8 cellular contexts compared by ENCODE assay signal in genomic region chr5:147310059-147310704, GRCh38.
DNase-seq lines count a peak whose midpoint lies in the region; ATAC-seq and TF ChIP-seq lines count a peak whose summit lies in the region.

No MANE protein-coding gene starts in this region.

- ATAC-seq in GM21529 (IDR thresholded peaks at IDR 0.05; ENCODE audit: unreplicated experiment) = no peak
- no peak for ATAC-seq in stimulated activated naive CD8-positive, alpha-beta T cell treated with anti-CD3 and anti-CD28 coated beads, Interleukin-15, Interleukin-2, amounts not matched to agents 100 U/mL and 50 U/mL, for 24 hours

- DNase-seq in SIG-M5 treated with dmso at 0.1 percent for 504 hours (lab: John Stamatoyannopoulos, UW; ENCODE audit: unreplicated experiment) = peak; percentile 9
- DNase-seq in SIG-M5 (lab: John Stamatoyannopoulos, UW) = no peak
- peak; percentile 73 for DNase-seq in RPMI8226
- peak; percentile 69 for DNase-seq in fibroblast of pulmonary artery (ENCODE audit: low read depth)
- DNase-seq in retinal pigment epithelial cell (ENCODE audit: low read depth) = peak; percentile 69
- no peak for DNase-seq in stimulated activated naive CD8-positive, alpha-beta T cell treated with anti-CD3 and anti-CD28 coated beads, Interleukin-15, Interleukin-2, amounts not matched to agents 100 U/mL and 50 U/mL, for 24 hours
- DNase-seq in activated T-cell treated with anti-CD3 and anti-CD28 coated beads, Interleukin-2, amount 50 U/mL, for 48 hours = no peak

- TF ChIP-seq CTCF in fibroblast of pulmonary artery (IDR thresholded peaks at IDR 0.05; ENCODE audit: low read length, missing control alignments) = no peak
- no peak for TF ChIP-seq CTCF in retinal pigment epithelial cell (conservative IDR thresholded peaks at IDR 0.05; ENCODE audit: low read depth, low read length)

- no peak overlapping the region for H3K4me3 ChIP-seq in fibroblast of pulmonary artery (replicated peaks; ENCODE audit: low read depth, low read length)
- H3K4me3 ChIP-seq in retinal pigment epithelial cell (ENCODE audit: low read length) = no peak overlapping the region

Comparison
In these comparisons a context has a peak if more than half of its experiments do, and no peak if none do; other contexts are left out.
1. DNase-seq: peak in SIG-M5 treated with dmso at 0.1 percent for 504 hours (single experiment), RPMI8226 (single experiment), fibroblast of pulmonary artery (single experiment) and retinal pigment epithelial cell (single experiment); none in SIG-M5 (single experiment), stimulated activated naive CD8-positive, alpha-beta T cell treated with anti-CD3 and anti-CD28 coated beads, Interleukin-15, Interleukin-2, amounts not matched to agents 100 U/mL and 50 U/mL, for 24 hours (single experiment) and activated T-cell treated with anti-CD3 and anti-CD28 coated beads, Interleukin-2, amount 50 U/mL, for 48 hours (0 of 2).